In the genomic region with DNA sequence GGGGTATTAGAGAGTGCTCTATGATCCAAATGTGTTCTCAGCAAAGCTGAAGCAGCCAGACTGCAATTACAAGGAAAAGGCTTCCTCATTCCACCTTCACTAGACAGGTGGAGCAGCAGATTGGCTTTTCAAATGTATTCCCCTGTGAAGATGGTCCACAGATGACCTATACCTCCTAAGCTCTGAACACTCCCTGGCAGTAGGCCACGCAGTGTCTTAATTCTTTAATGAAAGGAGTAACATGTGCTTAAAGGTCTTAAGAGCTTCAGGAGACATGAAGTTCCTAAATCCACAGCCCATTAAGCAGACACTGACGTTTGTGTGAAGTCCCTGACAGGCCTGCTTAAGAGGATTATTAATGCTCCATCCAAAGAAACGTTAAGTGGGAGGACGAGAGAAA, we compare ENCODE assay signal across 25 cellular contexts.
DNase-seq lines count a peak whose midpoint lies in the region; ATAC-seq and TF ChIP-seq lines count a peak whose summit lies in the region.
"Had no signal": no experiment of that assay in that cellular context is flagged by ENCODE, and none has a peak within 500 bp of the region (broad histone marks: within the 10 kb centered on the region; RNA-seq: fewer than 3 reads in every experiment).

No MANE protein-coding gene starts in this region.

- intact Hi-C loops in left ventricle myocardium superior (cut with micrococcal nuclease) = no loop called here
- intact Hi-C loops in esophagus muscularis mucosa (cut with DNase I) = no loop called here

- peak; percentile 28 for ATAC-seq in left ventricle myocardium superior
- no peak for ATAC-seq in HG02763 (IDR thresholded peaks at IDR 0.05; ENCODE audit: unreplicated experiment)
- ATAC-seq in HG03521 (IDR thresholded peaks at IDR 0.05; ENCODE audit: unreplicated experiment) = no peak
- ATAC-seq: activated CD8-positive, alpha-beta T cell treated with anti-CD3 and anti-CD28 coated beads for 36 hours; activated naive CD4-positive, alpha-beta T cell treated with anti-CD3 and anti-CD28 coated beads, Interleukin-2, amount 50 U/mL, for 72 hours; activated T-helper 17 cell treated with anti-CD3 and anti-CD28 coated beads, Interleukin-2, amount 50 U/mL, for 72 hours; natural killer cell treated with Interleukin-12 subunit alpha and Interleukin-12 subunit beta and Interleukin-15 and Interleukin-18, amount 100 ng/mL, for 72 hours; right cardiac atrium had no signal

- H3K36me3 ChIP-seq in right atrium auricular region (peaks cover 24% of the 10 kb centered on the region), esophagus muscularis mucosa (peaks cover 0 to 47% (median 30%) of the 10 kb centered on the region in 4 donors)
- H3K36me3 ChIP-seq: BE2C, ovary had no signal

- peaks cover 28% of the 10 kb centered on the region for H3K36me3 Mint-ChIP-seq in type B pancreatic cell
- H3K36me3 Mint-ChIP-seq: activated naive CD4-positive, alpha-beta T cell treated with anti-CD3 and anti-CD28 coated beads, Interleukin-2, amount 50 U/mL, for 72 hours; natural killer cell treated with Interleukin-12 subunit alpha and Interleukin-12 subunit beta and Interleukin-15 and Interleukin-18, amount 100 ng/mL, for 72 hours had no signal

- H3K9me3 Mint-ChIP-seq in type B pancreatic cell = no peaks in the 10 kb centered on the region
- H3K9me3 Mint-ChIP-seq: activated CD8-positive, alpha-beta T cell treated with anti-CD3 and anti-CD28 coated beads for 36 hours; activated naive CD4-positive, alpha-beta T cell treated with anti-CD3 and anti-CD28 coated beads, Interleukin-2, amount 50 U/mL, for 72 hours; activated T-helper 17 cell treated with anti-CD3 and anti-CD28 coated beads, Interleukin-2, amount 50 U/mL, for 72 hours; dendritic cell treated with granulocyte-macrophage colony-stimulating factor and Interleukin-4, amounts not matched to agents 40 ng/mL and 50 ng/mL, for 4 days; natural killer cell treated with Interleukin-12 subunit alpha and Interleukin-12 subunit beta and Interleukin-15 and Interleukin-18, amount 100 ng/mL, for 72 hours had no signal

- TF ChIP-seq EP300 in esophagus muscularis mucosa (IDR thresholded peaks at IDR 0.05) = no peak

- TF ChIP-seq CTCF in right atrium auricular region (IDR thresholded peaks at IDR 0.05) (peak in 1 of 2 donors; percentile 42), esophagus muscularis mucosa (IDR thresholded peaks at IDR 0.05) (peak in 2 of 3 experiments; percentile 5 to 38), type B pancreatic cell (conservative IDR thresholded peaks at IDR 0.05) (no peak), GM20000 (IDR thresholded peaks at IDR 0.05; ENCODE audit: extremely low read depth, missing control alignments) (no peak)

- WGBS in esophagus muscularis mucosa = 38% methylated on average over 4 of the region's 4 CpGs

- no peak for TF ChIP-seq POLR2A in esophagus muscularis mucosa (IDR thresholded peaks at IDR 0.05; ENCODE audit: low read depth)

- H3K4me1 ChIP-seq in right atrium auricular region = no peaks in the 10 kb centered on the region
- peaks cover 0 to 5% (median under 1%) of the 10 kb centered on the region in 4 donors for H3K4me1 ChIP-seq in esophagus muscularis mucosa
- H3K4me1 ChIP-seq: BE2C, lower lobe of right lung had no signal

- H3K27me3 ChIP-seq in right atrium auricular region (no peaks in the 10 kb centered on the region), esophagus muscularis mucosa (no peaks in the 10 kb centered on the region)
- H3K27me3 ChIP-seq: BE2C, cardiac muscle cell, ovary had no signal

- DNase-seq in left ventricle myocardium superior = no peak
- DNase-seq in right atrium auricular region (ENCODE audit: low spot score) = no peak
- DNase-seq in NCI-H82 (lab: John Stamatoyannopoulos, UW) = peak; percentile 100
- DNase-seq in esophagus muscularis mucosa (ENCODE audit: extremely low spot score) = no peak
- no peak for DNase-seq in type B pancreatic cell (ENCODE audit: extremely low spot score, unreplicated experiment)
- no peak for DNase-seq in GM20000 (ENCODE audit: low spot score)
- DNase-seq: activated CD4-positive, alpha-beta T cell treated with anti-CD3 and anti-CD28 coated beads for 1 hour; activated CD8-positive, alpha-beta T cell treated with anti-CD3 and anti-CD28 coated beads for 36 hours; aorta; BE2C; GOT3; lower lobe of right lung; NCI-H526 treated with DMSO at 0.1 percent for 48 hours; ovary; right cardiac atrium; stimulated activated CD4-positive, alpha-beta T cell treated with anti-CD3 and anti-CD28 coated beads, Interleukin-2, amount 100 ng/mL, for 48 hours; trophoblast cell had no signal

- H3K4me3 ChIP-seq in right atrium auricular region = no peak overlapping the region
- H3K4me3 ChIP-seq in esophagus muscularis mucosa = no peak overlapping the region
- H3K4me3 ChIP-seq: cardiac muscle cell, lower lobe of right lung, ovary had no signal

- H3K27ac Mint-ChIP-seq in type B pancreatic cell = peak overlapping the region; percentile 82
- H3K27ac Mint-ChIP-seq: activated CD8-positive, alpha-beta T cell treated with anti-CD3 and anti-CD28 coated beads for 36 hours; activated naive CD4-positive, alpha-beta T cell treated with anti-CD3 and anti-CD28 coated beads, Interleukin-2, amount 50 U/mL, for 72 hours; activated T-helper 17 cell treated with anti-CD3 and anti-CD28 coated beads, Interleukin-2, amount 50 U/mL, for 72 hours; dendritic cell treated with granulocyte-macrophage colony-stimulating factor and Interleukin-4, amounts not matched to agents 40 ng/mL and 50 ng/mL, for 4 days; natural killer cell treated with Interleukin-12 subunit alpha and Interleukin-12 subunit beta and Interleukin-15 and Interleukin-18, amount 100 ng/mL, for 72 hours had no signal

- no peaks in the 10 kb centered on the region for H3K9me3 ChIP-seq in right atrium auricular region
- no peaks in the 10 kb centered on the region for H3K9me3 ChIP-seq in esophagus muscularis mucosa
- H3K9me3 ChIP-seq: BE2C, lower lobe of right lung, ovary had no signal

- H3K27ac ChIP-seq in right atrium auricular region (no peak overlapping the region), esophagus muscularis mucosa (replicated peaks in 1 of 4) (no peak overlapping the region)
- H3K27ac ChIP-seq: cardiac muscle cell, lower lobe of right lung, ovary, RWPE1 had no signal

- H3K27me3 Mint-ChIP-seq in type B pancreatic cell = no peaks in the 10 kb centered on the region
- H3K27me3 Mint-ChIP-seq: dendritic cell treated with granulocyte-macrophage colony-stimulating factor and Interleukin-4, amounts not matched to agents 40 ng/mL and 50 ng/mL, for 4 days had no signal

- H3K4me1 Mint-ChIP-seq in type B pancreatic cell (ENCODE audit: unreplicated experiment) = peaks cover 3% of the 10 kb centered on the region
- H3K4me1 Mint-ChIP-seq: activated T-helper 17 cell treated with anti-CD3 and anti-CD28 coated beads, Interleukin-2, amount 50 U/mL, for 72 hours had no signal

- H3K4me3 Mint-ChIP-seq in type B pancreatic cell = no peak overlapping the region
- H3K4me3 Mint-ChIP-seq: activated CD8-positive, alpha-beta T cell treated with anti-CD3 and anti-CD28 coated beads for 36 hours; activated T-helper 17 cell treated with anti-CD3 and anti-CD28 coated beads, Interleukin-2, amount 50 U/mL, for 72 hours; dendritic cell treated with granulocyte-macrophage colony-stimulating factor and Interleukin-4, amounts not matched to agents 40 ng/mL and 50 ng/mL, for 4 days; natural killer cell treated with Interleukin-12 subunit alpha and Interleukin-12 subunit beta and Interleukin-15 and Interleukin-18, amount 100 ng/mL, for 72 hours had no signal

Comparison
In these comparisons a context has a peak if more than half of its experiments do, and no peak if none do; other contexts are left out.
1. CTCF ChIP-seq: peak in esophagus muscularis mucosa (2 of 3); none in type B pancreatic cell (single experiment) and GM20000 (single experiment).